ENCODE assay signal across 30 cellular contexts in the genomic region with DNA sequence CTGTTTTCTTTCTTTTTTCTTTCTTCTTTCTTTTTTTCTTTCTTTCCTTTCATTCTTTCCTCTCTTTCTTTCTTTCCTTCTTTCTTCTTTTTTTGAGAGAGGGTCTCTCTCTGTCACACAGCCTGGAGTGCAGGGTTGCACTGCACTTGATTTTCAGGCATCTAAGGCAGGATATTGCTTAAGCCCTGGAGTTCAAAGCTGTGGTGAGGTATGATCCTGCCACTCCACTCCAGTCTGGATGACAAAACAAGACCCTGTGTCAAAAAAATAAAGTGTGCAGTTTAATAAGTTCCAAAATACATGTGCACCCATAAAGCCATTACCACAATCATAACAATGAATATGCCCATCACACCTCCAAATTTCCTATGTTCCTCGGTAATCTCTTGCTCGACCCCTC.
"Had no signal": no experiment of that assay in that cellular context is flagged by ENCODE, and none has a peak within 500 bp of the region (broad histone marks: within the 10 kb centered on the region; RNA-seq: fewer than 3 reads in every experiment).

No MANE protein-coding gene starts in this region.

- DNase-seq: activated CD4-positive, alpha-beta memory T cell treated with anti-CD3 and anti-CD28 coated beads, Interleukin-2, amount 10 ng/mL, durations not matched to agents 7 days and 5 days; activated CD4-positive, alpha-beta T cell treated with anti-CD3 and anti-CD28 coated beads for 1 hour; activated CD4-positive, alpha-beta T cell treated with anti-CD3 and anti-CD28 coated beads for 48 hours; activated CD4-positive, CD25-positive, alpha-beta regulatory T cell; activated CD8-positive, alpha-beta memory T cell treated with anti-CD3 and anti-CD28 coated beads for 24 hours; activated CD8-positive, alpha-beta memory T cell treated with anti-CD3 and anti-CD28 coated beads, Interleukin-2, amount 10 ng/mL, durations not matched to agents 7 days and 5 days; activated CD8-positive, alpha-beta memory T cell treated with anti-CD3 and anti-CD28 coated beads, Interleukin-2, amount 50 U/mL, for 48 hours; activated effector memory CD4-positive, alpha-beta T cell treated with Interleukin-2 at 50 U/mL for 16 hours; activated naive CD4-positive, alpha-beta T cell treated with anti-CD3 and anti-CD28 coated beads, Interleukin-2, amount 10 ng/mL, durations not matched to agents 7 days and 5 days; activated naive CD8-positive, alpha-beta T cell treated with anti-CD3 and anti-CD28 coated beads, Interleukin-2, amount 10 ng/mL, durations not matched to agents 7 days and 5 days; activated T-cell treated with anti-CD3 and anti-CD28 coated beads, Interleukin-2, amount 50 U/mL, for 48 hours; body of pancreas; Karpas-422; MG63; NCI-H1092; NCI-H1436 treated with DMSO at 0.1 percent for 48 hours; NCI-H1694 treated with DMSO at 0.1 percent for 48 hours; NCI-H2029; NCI-H345; NCI-H510A; NCI-H526; NCI-H748 treated with DMSO at 0.1 percent for 48 hours; NK-92 treated with Interleukin-12 subunit alpha and Interleukin-12 subunit beta, amount 100 ng/mL, for 24 hours; OCI-M1; Right ventricle myocardium superior; SW 1271; T-helper 1 cell; T-helper 2 cell; T-helper 9 cell; WERI-Rb-1 had no signal

- ATAC-seq: activated CD8-positive, alpha-beta memory T cell treated with anti-CD3 and anti-CD28 coated beads, Interleukin-2, amount 10 ng/mL, durations not matched to agents 7 days and 5 days; body of pancreas had no signal
